Comparison of ENCODE assay signal across 1 cellular context in genomic region chr10:86667421-86668181, GRCh38.
TF ChIP-seq lines count a peak whose summit lies in the region.

No MANE protein-coding gene starts in this region.

TF ChIP-seq in H1, 55 proteins besides CTCF, POLR2A, EP300 and RAD21:
- TF ChIP-seq GABPA (IDR thresholded peaks at IDR 0.05; ENCODE audit: borderline replicate concordance, insufficient read depth, low read length) (no peak), E2F6 (IDR thresholded peaks at IDR 0.05) (no peak), CEBPB (IDR thresholded peaks at IDR 0.05; ENCODE audit: low read depth, low read length) (no peak), SRF (IDR thresholded peaks at IDR 0.05; ENCODE audit: low read depth, low read length) (no peak), SAP30 (IDR thresholded peaks at IDR 0.05; ENCODE audit: insufficient read depth, insufficient replicate concordance, low read length) (no peak), SP4 (IDR thresholded peaks at IDR 0.05; ENCODE audit: low read length) (no peak), SIN3A (conservative IDR thresholded peaks at IDR 0.05 in 1 of 2, IDR thresholded peaks at IDR 0.05 in 1 of 2; ENCODE audit: low read depth in 1 of 2, low read length in 2 of 2) (no peak), CHD1 (IDR thresholded peaks at IDR 0.05; ENCODE audit: low read depth, low read length) (no peak), ATF3 (IDR thresholded peaks at IDR 0.05; ENCODE audit: insufficient read depth, low read depth, low read length) (no peak), FOSL1 (IDR thresholded peaks at IDR 0.05; ENCODE audit: insufficient read depth, low read depth, low read length) (no peak), RBBP5 (IDR thresholded peaks at IDR 0.05; ENCODE audit: borderline replicate concordance, low read depth, low read length) (no peak), CREB1 (IDR thresholded peaks at IDR 0.05) (no peak), GTF2F1 (IDR thresholded peaks at IDR 0.05; ENCODE audit: borderline replicate concordance, low read depth, low read length) (no peak), TAF7 (optimal IDR thresholded peaks at IDR 0.05; ENCODE audit: borderline replicate concordance, low read depth, low read length) (no peak), POLR2AphosphoS5 (IDR thresholded peaks at IDR 0.05; ENCODE audit: low read depth, low read length) (no peak), MAX (IDR thresholded peaks at IDR 0.05) (no peak), TBP (IDR thresholded peaks at IDR 0.05; ENCODE audit: low read depth, low read length) (no peak), NRF1 (IDR thresholded peaks at IDR 0.05; ENCODE audit: low read depth, low read length) (no peak)
